22 cellular contexts compared by ENCODE assay signal in the genomic region with DNA sequence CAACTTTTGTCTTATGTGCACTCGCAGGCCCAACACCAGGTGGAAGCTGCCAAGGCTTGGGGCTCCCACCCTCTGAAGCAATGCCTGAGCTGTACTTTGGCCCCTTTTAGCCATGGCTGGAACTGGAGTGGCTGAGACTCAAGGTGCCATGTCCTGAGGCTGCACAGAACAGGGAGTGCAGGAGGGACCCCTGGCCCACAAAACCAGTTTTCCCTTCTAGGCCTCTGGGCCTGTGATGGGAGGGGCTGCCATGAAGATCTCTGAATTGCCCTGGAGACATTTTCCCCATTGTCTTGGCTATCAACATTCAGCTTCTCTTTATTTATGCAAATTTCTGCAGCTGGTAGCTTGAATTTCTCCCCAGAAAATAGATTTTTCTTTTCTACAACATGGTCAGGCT.
"Had no signal": no experiment of that assay in that cellular context is flagged by ENCODE, and none has a peak within 500 bp of the region (broad histone marks: within the 10 kb centered on the region; RNA-seq: fewer than 3 reads in every experiment).

No MANE protein-coding gene starts in this region.

- DNase-seq: activated CD4-positive, alpha-beta memory T cell treated with anti-CD3 and anti-CD28 coated beads for 36 hours; activated CD4-positive, alpha-beta T cell treated with anti-CD3 and anti-CD28 coated beads for 48 hours; activated CD8-positive, alpha-beta memory T cell treated with anti-CD3 and anti-CD28 coated beads, Interleukin-2, amount 50 U/mL, for 4 hours; activated gamma-delta T cell treated with Interleukin-2 at 50 U/mL for 16 hours; activated T-cell treated with anti-CD3 and anti-CD28 coated beads, Interleukin-2, amount 50 U/mL, for 1 hour; endodermal cell; foreskin fibroblast; head of caudate nucleus; hippocampal formation; left cardiac atrium; left ventricle myocardium superior; naive B cell; nephron progenitor cell; ovary; psoas muscle; stimulated activated naive CD4-positive, alpha-beta T cell treated with Interleukin-2 at 50 U/mL for 16 hours; transverse colon; uterus had no signal

- H3K27me3 ChIP-seq: ovary, transverse colon, uterus had no signal

- H3K9me3 ChIP-seq: ovary, psoas muscle, transverse colon, uterus had no signal

- H3K27ac ChIP-seq: ovary, psoas muscle, transverse colon, uterus, VCaP had no signal

- H3K4me3 ChIP-seq: ovary, psoas muscle, transverse colon, uterus had no signal

- ATAC-seq: activated CD4-positive, CD25-positive, alpha-beta regulatory T cell treated with anti-CD3 and anti-CD28 coated beads, Interleukin-2, amount 50 U/mL, for 24 hours; activated naive CD4-positive, alpha-beta T cell treated with anti-CD3 and anti-CD28 coated beads, Interleukin-2, amount 50 U/mL, for 72 hours; esophagus mucosa; left cardiac atrium; left ventricle myocardium superior; psoas muscle had no signal

- H3K36me3 ChIP-seq: ovary, transverse colon, uterus had no signal
